ENCODE assay signal across 25 cellular contexts in genomic region chr10:61359452-61359851, GRCh38.
DNase-seq lines count a peak whose midpoint lies in the region; ATAC-seq, FAIRE-seq and TF ChIP-seq lines count a peak whose summit lies in the region.
"Had no signal": no experiment of that assay in that cellular context is flagged by ENCODE, and none has a peak within 500 bp of the region (broad histone marks: within the 10 kb centered on the region; RNA-seq: fewer than 3 reads in every experiment).

No MANE protein-coding gene starts in this region.

- H3K4me3 ChIP-seq in K562, result no peak overlapping the region
- H3K4me3 ChIP-seq: A549; BLaER1 treated with 17β-estradiol and CSF1 and Interleukin-3, amounts not matched to agents 10 nM and 100 nM; HAP-1 had no signal

- 4% methylated on average over 2 of the region's 2 CpGs for WGBS in K562 (ENCODE audit: insufficient coverage, low coverage, missing lambda C conversion rate)

- H3K9me3 ChIP-seq in K562 (replicated peaks; ENCODE audit: control insufficient read depth, insufficient read depth, low read depth, low read length), result 0 out of 2 replicates have a peak, but pooled peaks cover 3% of the 10 kb centered on the region
- H3K9me3 ChIP-seq: A549; BE2C; BLaER1 treated with 17β-estradiol and CSF1 and Interleukin-3, amounts not matched to agents 10 nM and 100 nM; HAP-1 had no signal

- ATAC-seq in K562 (peak; percentile 81), HG02970 (IDR thresholded peaks at IDR 0.05; ENCODE audit: low FRiP score, unreplicated experiment) (no peak)
- ATAC-seq: A549 had no signal

- no peaks in the 10 kb centered on the region for H3K4me1 ChIP-seq in K562 (replicated peaks in 1 of 2; ENCODE audit: control insufficient read depth in 2 of 2, insufficient read depth in 2 of 2, low read length in 2 of 2)
- H3K4me1 ChIP-seq: A549; BE2C; BLaER1 treated with 17β-estradiol and CSF1 and Interleukin-3, amounts not matched to agents 10 nM and 100 nM had no signal

- no peaks in the 10 kb centered on the region for H3K9me1 ChIP-seq in K562 (ENCODE audit: control insufficient read depth, insufficient read depth, low read length)

- CTCF ChIA-PET in K562 (lab: Yijun Ruan, JAX; ENCODE audit: low intra/inter-chr PET ratio), result no interaction called here

- no peaks in the 10 kb centered on the region for H3K27me3 ChIP-seq in K562 (ENCODE audit: control insufficient read depth in 2 of 2, insufficient read depth in 2 of 2, low read length in 2 of 2)
- H3K27me3 ChIP-seq: BE2C; BLaER1 treated with 17β-estradiol and CSF1 and Interleukin-3, amounts not matched to agents 10 nM and 100 nM had no signal

- H3K4me2 ChIP-seq in K562 (ENCODE audit: insufficient read depth, low read length), result no peak overlapping the region
- H3K4me2 ChIP-seq: A549; BLaER1 treated with 17β-estradiol and CSF1 and Interleukin-3, amounts not matched to agents 10 nM and 100 nM had no signal

- POLR2A ChIA-PET in K562 (lab: Yijun Ruan, JAX), result no interaction called here

- no peak overlapping the region for H3K27ac ChIP-seq in K562 (ENCODE audit: extremely low read depth, low read depth, low read length)
- H3K27ac ChIP-seq: A549; BLaER1 treated with 17β-estradiol and CSF1 and Interleukin-3, amounts not matched to agents 10 nM and 100 nM had no signal

- no peak for TF ChIP-seq RAD21 in K562 (CRISPR knock-in tag; conservative IDR thresholded peaks at IDR 0.05 in 1 of 2, IDR thresholded peaks at IDR 0.05 in 1 of 2)

- in situ Hi-C loops in K562 (cut with MboI), result no loop called here

- TF ChIP-seq EP300 in K562 (IDR thresholded peaks at IDR 0.05; ENCODE audit: low read length), result no peak

- no peak overlapping the region for H2AFZ ChIP-seq in K562 (ENCODE audit: low read depth, low read length)

- no TSS peak for BruUV-seq in K562 (replicated peaks; lab: Mats Ljungman, UMichigan)

- DNase-seq in DMS 273 treated with DMSO at 0.1 percent for 48 hours (lab: John Stamatoyannopoulos, UW) (peak; percentile 3), OCI-M1 (lab: John Stamatoyannopoulos, UW) (peak; percentile 24), K562 (ENCODE audit: extremely low read depth in 1 of 4, low spot score in 3 of 4) (peak in 2 of 4 experiments; percentile 18 to 75), RCC 7860 (ENCODE audit: low spot score) (no peak), DMS153 treated with DMSO at 0.1 percent for 48 hours (lab: John Stamatoyannopoulos, UW; ENCODE audit: unreplicated experiment) (no peak), SIG-M5 treated with dmso at 0.1 percent for 504 hours (lab: John Stamatoyannopoulos, UW; ENCODE audit: unreplicated experiment) (no peak)
- DNase-seq: 8988T; ACHN; AML-193; BE2C; CD4-positive, alpha-beta T cell; CD8-positive, alpha-beta memory T cell; DMS153; DMS79; GF-D8; GOT3; HFFc6 had no signal

- TF ChIP-seq CTCF in K562 (IDR thresholded peaks at IDR 0.05 in 2 of 3, conservative IDR thresholded peaks at IDR 0.05 in 1 of 3; ENCODE audit: insufficient read depth in 2 of 3, low read depth in 1 of 3, low read length in 3 of 3), result no peak

- no peaks in the 10 kb centered on the region for H3K36me3 ChIP-seq in K562 (ENCODE audit: control insufficient read depth, insufficient read depth, low read length)
- H3K36me3 ChIP-seq: BE2C; BLaER1 treated with 17β-estradiol and CSF1 and Interleukin-3, amounts not matched to agents 10 nM and 100 nM; HAP-1 had no signal

- no peaks in the 10 kb centered on the region for H4K20me1 ChIP-seq in K562 (replicated peaks; ENCODE audit: control insufficient read depth, insufficient read depth, low read length)
- H4K20me1 ChIP-seq: BLaER1 treated with 17β-estradiol and CSF1 and Interleukin-3, amounts not matched to agents 10 nM and 100 nM had no signal

- no peaks in the 10 kb centered on the region for H3K79me2 ChIP-seq in K562 (ENCODE audit: control insufficient read depth, insufficient read depth, low read length)

- no peak overlapping the region for H3K9ac ChIP-seq in K562 (ENCODE audit: insufficient read depth in 1 of 2, low read depth in 2 of 2, low read length in 2 of 2)
- H3K9ac ChIP-seq: BLaER1 treated with 17β-estradiol and CSF1 and Interleukin-3, amounts not matched to agents 10 nM and 100 nM had no signal

- peak; percentile 35 for FAIRE-seq in K562 (lab: Jason Lieb, UNC)
- no peak for FAIRE-seq in RCC 7860 (lab: Jason Lieb, UNC)
- FAIRE-seq: A549, D721Med, GM12891, GM18507, H54 had no signal

- TF ChIP-seq POLR2A in K562 (conservative IDR thresholded peaks at IDR 0.05), result no peak

- intact Hi-C loops in K562 (cut with micrococcal nuclease), result no loop called here

TF ChIP-seq in K562, 482 proteins besides CTCF, POLR2A, EP300 and RAD21:
- TF ChIP-seq STAT5A (IDR thresholded peaks at IDR 0.05; ENCODE audit: borderline replicate concordance, low read length) (peak; percentile 37; the same call in 1 of the 2 replicates), TRIM24 (IDR thresholded peaks at IDR 0.05) (0 out of 4 replicates have a peak, but pooled peaks of 1 of the 2 experiments have one; percentile 15), CBX3 (IDR thresholded peaks at IDR 0.05; ENCODE audit: borderline replicate concordance in 1 of 2, low read length in 2 of 2) (peak in 1 of 2 experiments; percentile 27; a peak in 1 of 3 replicates), KAT8 (IDR thresholded peaks at IDR 0.05; ENCODE audit: low read depth) (no peak), XRCC4 (IDR thresholded peaks at IDR 0.05; ENCODE audit: extremely low read depth, insufficient read depth, insufficient read length) (no peak), FOXM1 (IDR thresholded peaks at IDR 0.05; ENCODE audit: low read depth) (0 out of 2 replicates have a peak, but pooled peaks have one; percentile 17), FOXM1 (CRISPR knock-in tag; IDR thresholded peaks at IDR 0.05; ENCODE audit: low read depth) (no peak), TEAD4 (IDR thresholded peaks at IDR 0.05; ENCODE audit: low read length) (peak; percentile 78), TEAD4 (CRISPR knock-in tag; IDR thresholded peaks at IDR 0.05; ENCODE audit: borderline replicate concordance) (no peak), ZNF121 (CRISPR knock-in tag; conservative IDR thresholded peaks at IDR 0.05) (no peak), CBFA2T3 (IDR thresholded peaks at IDR 0.05) (peak; percentile 85), TCF3 (CRISPR knock-in tag; IDR thresholded peaks at IDR 0.05) (peak; percentile 57), RBM22 (IDR thresholded peaks at IDR 0.05; ENCODE audit: low read depth, low read length, poor library complexity, severe bottlenecking) (no peak), GATA2 (CRISPR knock-in tag; IDR thresholded peaks at IDR 0.05) (peak; percentile 35; the same call in 1 of the 2 replicates), POLR2AphosphoS5 (IDR thresholded peaks at IDR 0.05; ENCODE audit: control insufficient read depth, insufficient read depth, low read depth, low read length) (peak; percentile 59; the same call in 1 of the 2 replicates), CBFA2T2 (conservative IDR thresholded peaks at IDR 0.05) (peak; percentile 73), PCBP1 (IDR thresholded peaks at IDR 0.05; ENCODE audit: low read depth, low read length, poor library complexity, severe bottlenecking) (no peak), HNRNPH1 (optimal IDR thresholded peaks at IDR 0.05; ENCODE audit: low read depth, low read length) (no peak), TAL1 (IDR thresholded peaks at IDR 0.05) (peak; percentile 71), HNRNPL (IDR thresholded peaks at IDR 0.05; ENCODE audit: low read depth, low read length) (no peak), ARID1B (IDR thresholded peaks at IDR 0.05) (peak; percentile 66), NCOR1 (IDR thresholded peaks at IDR 0.05) (peak; percentile 64)
- TF ChIP-seq, protein P1, sequence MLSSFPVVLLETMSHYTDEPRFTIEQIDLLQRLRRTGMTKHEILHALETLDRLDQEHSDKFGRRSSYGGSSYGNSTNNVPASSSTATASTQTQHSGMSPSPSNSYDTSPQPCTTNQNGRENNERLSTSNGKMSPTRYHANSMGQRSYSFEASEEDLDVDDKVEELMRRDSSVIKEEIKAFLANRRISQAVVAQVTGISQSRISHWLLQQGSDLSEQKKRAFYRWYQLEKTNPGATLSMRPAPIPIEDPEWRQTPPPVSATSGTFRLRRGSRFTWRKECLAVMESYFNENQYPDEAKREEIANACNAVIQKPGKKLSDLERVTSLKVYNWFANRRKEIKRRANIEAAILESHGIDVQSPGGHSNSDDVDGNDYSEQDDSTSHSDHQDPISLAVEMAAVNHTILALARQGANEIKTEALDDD (IDR thresholded peaks at IDR 0.05), result peak; percentile 63
- TF ChIP-seq, protein P2, sequence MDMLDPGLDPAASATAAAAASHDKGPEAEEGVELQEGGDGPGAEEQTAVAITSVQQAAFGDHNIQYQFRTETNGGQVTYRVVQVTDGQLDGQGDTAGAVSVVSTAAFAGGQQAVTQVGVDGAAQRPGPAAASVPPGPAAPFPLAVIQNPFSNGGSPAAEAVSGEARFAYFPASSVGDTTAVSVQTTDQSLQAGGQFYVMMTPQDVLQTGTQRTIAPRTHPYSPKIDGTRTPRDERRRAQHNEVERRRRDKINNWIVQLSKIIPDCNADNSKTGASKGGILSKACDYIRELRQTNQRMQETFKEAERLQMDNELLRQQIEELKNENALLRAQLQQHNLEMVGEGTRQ (CRISPR knock-in tag; IDR thresholded peaks at IDR 0.05), result peak; percentile 36

Comparison
In these comparisons a context has a peak if more than half of its experiments do, and no peak if none do; other contexts are left out.
1. DNase-seq: peak in DMS 273 treated with DMSO at 0.1 percent for 48 hours (single experiment) and OCI-M1 (single experiment); none in RCC 7860 (single experiment), DMS153 treated with DMSO at 0.1 percent for 48 hours (single experiment) and SIG-M5 treated with dmso at 0.1 percent for 504 hours (single experiment).